In the genomic region with DNA sequence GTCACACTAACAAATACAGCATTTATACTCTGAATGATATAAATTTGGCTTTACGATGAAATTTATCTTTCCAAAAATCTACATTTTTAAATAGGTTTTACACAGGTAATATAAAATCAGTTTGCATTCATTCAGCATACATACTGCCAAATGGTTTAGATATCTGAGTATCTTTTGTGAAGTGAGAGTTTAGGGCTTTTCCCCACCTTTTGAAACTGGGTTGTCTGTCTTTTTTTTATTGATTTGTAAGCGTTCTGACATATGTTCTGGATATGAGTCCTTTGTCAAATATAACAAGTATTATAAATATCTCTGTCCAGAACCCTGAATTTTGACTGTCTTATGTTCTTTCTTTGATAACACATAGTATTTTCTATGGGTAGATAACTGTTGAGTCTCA, we compare ENCODE assay signal across 17 cellular contexts. TPM values are rescaled to one million over a fixed set of nuclear protein-coding genes. Genes with fewer than 3 reads are reported as not detected.
DNase-seq lines count a peak whose midpoint lies in the region; ATAC-seq and TF ChIP-seq lines count a peak whose summit lies in the region.
"Had no signal": no experiment of that assay in that cellular context is flagged by ENCODE, and none has a peak within 500 bp of the region (broad histone marks: within the 10 kb centered on the region; RNA-seq: fewer than 3 reads in every experiment).

No MANE protein-coding gene starts in this region.

- H3K27me3 ChIP-seq in OCI-LY3 (ENCODE audit: low read depth, low read length) (no peaks in the 10 kb centered on the region), left ventricle myocardium inferior (ENCODE audit: low read depth) (no peaks in the 10 kb centered on the region)
- H3K27me3 ChIP-seq: BLaER1 had no signal

- DNase-seq in activated T-helper 2 cell treated with anti-CD3 and anti-CD28 coated beads, Interferon-gamma antibody, Interleukin-2, Interleukin-4, amounts not matched to agents 10 μg/mL and 5 μg/mL and 100 μg/mL, durations not matched to agents 14 hours and 24 hours and 36 hours (ENCODE audit: low spot score) = no peak
- DNase-seq in activated CD4-positive, alpha-beta T cell treated with anti-CD3 and anti-CD28 coated beads for 4 hours = no peak
- no peak for DNase-seq in type B pancreatic cell (ENCODE audit: extremely low spot score, unreplicated experiment)
- DNase-seq in left ventricle myocardium inferior = no peak
- DNase-seq: Caco-2; CD4-positive, CD25-positive, alpha-beta regulatory T cell; CD8-positive, alpha-beta T cell; DMS153; DND-41; GOT3; HFFc6 had no signal

- peak overlapping the region; percentile 50 for H3K4me2 ChIP-seq in OCI-LY3 (ENCODE audit: low read length)
- H3K4me2 ChIP-seq: BLaER1 had no signal

- H4K20me1 ChIP-seq in OCI-LY3 (ENCODE audit: insufficient read depth, low read length) = peaks cover 6% of the 10 kb centered on the region

- H3K9me3 Mint-ChIP-seq in activated T-helper 2 cell treated with anti-CD3 and anti-CD28 coated beads, Interferon-gamma antibody, Interleukin-2, Interleukin-4, amounts not matched to agents 10 μg/mL and 5 μg/mL and 100 μg/mL, durations not matched to agents 14 hours and 24 hours and 36 hours = peaks cover 16% of the 10 kb centered on the region
- peaks cover 3% of the 10 kb centered on the region for H3K9me3 Mint-ChIP-seq in type B pancreatic cell

- H3K36me3 Mint-ChIP-seq in activated T-helper 2 cell treated with anti-CD3 and anti-CD28 coated beads, Interferon-gamma antibody, Interleukin-2, Interleukin-4, amounts not matched to agents 10 μg/mL and 5 μg/mL and 100 μg/mL, durations not matched to agents 14 hours and 24 hours and 36 hours (ENCODE audit: low read depth) = peaks cover 42% of the 10 kb centered on the region
- H3K36me3 Mint-ChIP-seq in type B pancreatic cell = peaks cover 14% of the 10 kb centered on the region

- H3K27ac Mint-ChIP-seq in activated T-helper 2 cell treated with anti-CD3 and anti-CD28 coated beads, Interferon-gamma antibody, Interleukin-2, Interleukin-4, amounts not matched to agents 10 μg/mL and 5 μg/mL and 100 μg/mL, durations not matched to agents 14 hours and 24 hours and 36 hours = peak overlapping the region; percentile 49
- H3K27ac Mint-ChIP-seq in type B pancreatic cell = no peak overlapping the region
- H3K27ac Mint-ChIP-seq: B cell; CD4-positive, CD25-positive, alpha-beta regulatory T cell; CD8-positive, alpha-beta T cell; HFFc6 had no signal

- ATAC-seq in GM18868 (IDR thresholded peaks at IDR 0.05; ENCODE audit: unreplicated experiment) = peak; percentile 68
- ATAC-seq: CD8-positive, alpha-beta T cell had no signal

- H3K4me3 ChIP-seq in OCI-LY3 (ENCODE audit: low read length) (no peak overlapping the region), left ventricle myocardium inferior (no peak overlapping the region)
- H3K4me3 ChIP-seq: BLaER1, HAP-1 had no signal

- no peak overlapping the region for H3K9ac ChIP-seq in OCI-LY3 (ENCODE audit: low read length)
- H3K9ac ChIP-seq: BLaER1 had no signal

- H3K36me3 ChIP-seq in OCI-LY3 (replicated peaks; ENCODE audit: low read depth, low read length) = peaks cover 13% of the 10 kb centered on the region
- H3K36me3 ChIP-seq in left ventricle myocardium inferior = peaks cover 10% of the 10 kb centered on the region

- H3K27me3 Mint-ChIP-seq in activated T-helper 2 cell treated with anti-CD3 and anti-CD28 coated beads, Interferon-gamma antibody, Interleukin-2, Interleukin-4, amounts not matched to agents 10 μg/mL and 5 μg/mL and 100 μg/mL, durations not matched to agents 14 hours and 24 hours and 36 hours (ENCODE audit: low read depth) = no peaks in the 10 kb centered on the region
- H3K27me3 Mint-ChIP-seq in type B pancreatic cell = no peaks in the 10 kb centered on the region
- H3K27me3 Mint-ChIP-seq: B cell; CD4-positive, CD25-positive, alpha-beta regulatory T cell had no signal

- H2AFZ ChIP-seq in OCI-LY3 (ENCODE audit: low read depth, low read length) = no peak overlapping the region

- H3K4me3 Mint-ChIP-seq in activated T-helper 2 cell treated with anti-CD3 and anti-CD28 coated beads, Interferon-gamma antibody, Interleukin-2, Interleukin-4, amounts not matched to agents 10 μg/mL and 5 μg/mL and 100 μg/mL, durations not matched to agents 14 hours and 24 hours and 36 hours (ENCODE audit: low read depth) = no peak overlapping the region
- no peak overlapping the region for H3K4me3 Mint-ChIP-seq in type B pancreatic cell
- H3K4me3 Mint-ChIP-seq: B cell; CD4-positive, CD25-positive, alpha-beta regulatory T cell; CD8-positive, alpha-beta T cell; HFFc6 had no signal

- TF ChIP-seq CTCF in OCI-LY3 (IDR thresholded peaks at IDR 0.05; ENCODE audit: low read depth, low read length) = no peak
- TF ChIP-seq CTCF in type B pancreatic cell (conservative IDR thresholded peaks at IDR 0.05) = no peak
- TF ChIP-seq CTCF in left ventricle myocardium inferior (IDR thresholded peaks at IDR 0.05; ENCODE audit: borderline replicate concordance) = no peak

- H3K9me3 ChIP-seq in OCI-LY3 (ENCODE audit: insufficient read depth, low read length) = peaks cover 6% of the 10 kb centered on the region
- peaks cover 8% of the 10 kb centered on the region for H3K9me3 ChIP-seq in left ventricle myocardium inferior (replicated peaks)
- H3K9me3 ChIP-seq: Caco-2, HAP-1 had no signal

- H3K27ac ChIP-seq in OCI-LY3 (ENCODE audit: low read length) (no peak overlapping the region), left ventricle myocardium inferior (replicated peaks) (no peak overlapping the region)
- H3K27ac ChIP-seq: BLaER1, C4-2B had no signal

- intact Hi-C loops in activated T-helper 2 cell treated with anti-CD3 and anti-CD28 coated beads, Interferon-gamma antibody, Interleukin-2, Interleukin-4, amounts not matched to agents 10 μg/mL and 5 μg/mL and 100 μg/mL, durations not matched to agents 14 hours and 24 hours and 36 hours (cut with micrococcal nuclease) = loop anchor here (5.0 kb wide), 2 partner anchors 65 to 160 kb away; no protein-coding TSS in a partner anchor
- intact Hi-C loops in left ventricle myocardium inferior (cut with micrococcal nuclease) = no loop called here

- peaks cover 23% of the 10 kb centered on the region for H3K4me1 Mint-ChIP-seq in activated T-helper 2 cell treated with anti-CD3 and anti-CD28 coated beads, Interferon-gamma antibody, Interleukin-2, Interleukin-4, amounts not matched to agents 10 μg/mL and 5 μg/mL and 100 μg/mL, durations not matched to agents 14 hours and 24 hours and 36 hours (ENCODE audit: low read depth)
- H3K4me1 Mint-ChIP-seq in type B pancreatic cell (ENCODE audit: unreplicated experiment) = no peaks in the 10 kb centered on the region

- H3K4me1 ChIP-seq in OCI-LY3 (ENCODE audit: low read length) = peaks cover 12% of the 10 kb centered on the region
- no peaks in the 10 kb centered on the region for H3K4me1 ChIP-seq in left ventricle myocardium inferior
- H3K4me1 ChIP-seq: BLaER1, Caco-2, HAP-1 had no signal

- peaks cover 28% of the 10 kb centered on the region for H3K79me2 ChIP-seq in OCI-LY3 (ENCODE audit: low read length)

RNA-seq across cellular contexts. Expression of gene GABPB1, which starts 42.4 kb away (rescaled TPM):
- 69.3 and 69.5 TPM in 2 replicates for total RNA-seq in activated T-helper 2 cell treated with anti-CD3 and anti-CD28 coated beads, Interferon-gamma antibody, Interleukin-2, Interleukin-4, amounts not matched to agents 10 μg/mL and 5 μg/mL and 100 μg/mL, durations not matched to agents 14 hours and 24 hours and 36 hours
- total RNA-seq in type B pancreatic cell (ENCODE audit: low replicate concordance) (27.5 and 27.8 TPM in 2 replicates), left ventricle myocardium inferior (8.1 TPM)

RNA-seq across cellular contexts. Expression of gene HDC, which starts 47.1 kb away (rescaled TPM):
- 8.7 and 9.3 TPM in 2 replicates for total RNA-seq in activated T-helper 2 cell treated with anti-CD3 and anti-CD28 coated beads, Interferon-gamma antibody, Interleukin-2, Interleukin-4, amounts not matched to agents 10 μg/mL and 5 μg/mL and 100 μg/mL, durations not matched to agents 14 hours and 24 hours and 36 hours
- total RNA-seq in type B pancreatic cell (ENCODE audit: low replicate concordance) (0.14 TPM in 1 of 2 replicates, not detected in the other), left ventricle myocardium inferior (0.52 TPM)
- total RNA-seq: B cell; Caco-2; CD8-positive, alpha-beta T cell had no signal
